ENCODE assay signal across 1 cellular context in the genomic region with DNA sequence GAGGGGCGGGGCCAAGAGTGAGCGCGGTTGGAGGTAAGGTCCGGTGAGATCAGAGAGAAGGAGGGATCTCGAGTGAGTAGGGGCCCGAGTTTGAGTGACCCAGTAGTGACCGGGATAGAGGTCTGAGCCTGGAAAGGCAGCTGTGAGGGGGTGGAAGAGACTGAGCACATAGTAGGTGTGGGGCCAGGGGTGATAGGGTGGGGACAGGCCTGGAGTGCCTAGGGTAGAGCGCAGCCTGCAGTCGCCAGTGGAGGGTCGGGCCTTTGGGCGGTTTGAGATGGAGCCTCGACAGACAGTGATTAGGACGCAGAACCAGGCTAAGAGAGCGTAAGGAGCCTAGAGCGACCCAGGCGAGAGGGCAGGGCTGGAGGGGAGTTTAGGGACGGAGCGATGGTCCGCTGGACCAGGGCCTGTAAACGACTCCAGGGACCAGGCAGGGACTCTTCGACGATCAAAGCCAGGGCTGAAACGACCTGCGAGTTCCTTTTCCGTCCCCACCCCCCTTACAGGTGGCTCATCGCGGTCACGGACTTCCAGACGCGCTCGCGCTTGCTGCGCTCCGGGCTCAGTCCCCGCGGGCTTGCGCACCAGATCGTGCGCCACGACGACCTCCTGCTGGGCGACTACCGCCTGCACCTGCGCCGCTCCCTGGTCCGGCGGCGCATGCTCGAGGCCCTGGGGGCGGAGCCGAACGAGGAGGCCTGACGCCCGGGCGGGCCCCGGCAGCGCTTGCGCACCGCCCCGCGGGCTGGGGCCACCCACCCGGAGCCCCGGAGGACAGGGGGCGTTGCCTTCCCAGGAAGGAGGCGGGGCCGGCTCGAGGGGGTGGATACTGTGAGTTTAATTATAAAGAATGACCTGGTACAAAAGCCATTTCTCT.
TF ChIP-seq lines count a peak whose summit lies in the region.

No MANE protein-coding gene starts in this region.

TF ChIP-seq in K562, 482 proteins besides CTCF, POLR2A, EP300 and RAD21 (continued from another document and continues in another):
- TF ChIP-seq, protein P1, sequence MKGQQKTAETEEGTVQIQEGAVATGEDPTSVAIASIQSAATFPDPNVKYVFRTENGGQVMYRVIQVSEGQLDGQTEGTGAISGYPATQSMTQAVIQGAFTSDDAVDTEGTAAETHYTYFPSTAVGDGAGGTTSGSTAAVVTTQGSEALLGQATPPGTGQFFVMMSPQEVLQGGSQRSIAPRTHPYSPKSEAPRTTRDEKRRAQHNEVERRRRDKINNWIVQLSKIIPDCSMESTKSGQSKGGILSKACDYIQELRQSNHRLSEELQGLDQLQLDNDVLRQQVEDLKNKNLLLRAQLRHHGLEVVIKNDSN (CRISPR knock-in tag; IDR thresholded peaks at IDR 0.05): peak; percentile 47; the same call in 1 of the 2 replicates
- TF ChIP-seq KDM4B (IDR thresholded peaks at IDR 0.05; ENCODE audit: borderline replicate concordance in 2 of 2, low read depth in 1 of 2): 0 out of 4 replicates have a peak, but pooled peaks of 1 of the 2 experiments have one; percentile 60
- TF ChIP-seq, protein P2, sequence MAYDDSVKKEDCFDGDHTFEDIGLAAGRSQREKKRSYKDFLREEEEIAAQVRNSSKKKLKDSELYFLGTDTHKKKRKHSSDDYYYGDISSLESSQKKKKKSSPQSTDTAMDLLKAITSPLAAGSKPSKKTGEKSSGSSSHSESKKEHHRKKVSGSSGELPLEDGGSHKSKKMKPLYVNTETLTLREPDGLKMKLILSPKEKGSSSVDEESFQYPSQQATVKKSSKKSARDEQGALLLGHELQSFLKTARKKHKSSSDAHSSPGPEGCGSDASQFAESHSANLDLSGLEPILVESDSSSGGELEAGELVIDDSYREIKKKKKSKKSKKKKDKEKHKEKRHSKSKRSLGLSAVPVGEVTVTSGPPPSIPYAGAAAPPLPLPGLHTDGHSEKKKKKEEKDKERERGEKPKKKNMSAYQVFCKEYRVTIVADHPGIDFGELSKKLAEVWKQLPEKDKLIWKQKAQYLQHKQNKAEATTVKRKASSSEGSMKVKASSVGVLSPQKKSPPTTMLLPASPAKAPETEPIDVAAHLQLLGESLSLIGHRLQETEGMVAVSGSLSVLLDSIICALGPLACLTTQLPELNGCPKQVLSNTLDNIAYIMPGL (CRISPR knock-in tag; IDR thresholded peaks at IDR 0.05): peak; percentile 36; the same call in 1 of the 2 replicates
- TF ChIP-seq HDAC6 (IDR thresholded peaks at IDR 0.05; ENCODE audit: low read depth, low read length): 0 out of 2 replicates have a peak, but pooled peaks have one; percentile 30
- no peak for TF ChIP-seq ZEB2 (IDR thresholded peaks at IDR 0.05)
- TF ChIP-seq, protein P3, sequence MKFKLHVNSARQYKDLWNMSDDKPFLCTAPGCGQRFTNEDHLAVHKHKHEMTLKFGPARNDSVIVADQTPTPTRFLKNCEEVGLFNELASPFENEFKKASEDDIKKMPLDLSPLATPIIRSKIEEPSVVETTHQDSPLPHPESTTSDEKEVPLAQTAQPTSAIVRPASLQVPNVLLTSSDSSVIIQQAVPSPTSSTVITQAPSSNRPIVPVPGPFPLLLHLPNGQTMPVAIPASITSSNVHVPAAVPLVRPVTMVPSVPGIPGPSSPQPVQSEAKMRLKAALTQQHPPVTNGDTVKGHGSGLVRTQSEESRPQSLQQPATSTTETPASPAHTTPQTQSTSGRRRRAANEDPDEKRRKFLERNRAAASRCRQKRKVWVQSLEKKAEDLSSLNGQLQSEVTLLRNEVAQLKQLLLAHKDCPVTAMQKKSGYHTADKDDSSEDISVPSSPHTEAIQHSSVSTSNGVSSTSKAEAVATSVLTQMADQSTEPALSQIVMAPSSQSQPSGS (CRISPR knock-in tag; IDR thresholded peaks at IDR 0.05): no peak
- TF ChIP-seq HMG20B (CRISPR knock-in tag; IDR thresholded peaks at IDR 0.05): peak; percentile 75; the same call in 1 of the 2 replicates
- peak; percentile 98 for TF ChIP-seq OTX1 (CRISPR knock-in tag; IDR thresholded peaks at IDR 0.05)
- TF ChIP-seq SP2 (IDR thresholded peaks at IDR 0.05; ENCODE audit: extremely low read depth, low read depth, low read length, poor library complexity, severe bottlenecking): peak; percentile 4
- TF ChIP-seq, protein P4, sequence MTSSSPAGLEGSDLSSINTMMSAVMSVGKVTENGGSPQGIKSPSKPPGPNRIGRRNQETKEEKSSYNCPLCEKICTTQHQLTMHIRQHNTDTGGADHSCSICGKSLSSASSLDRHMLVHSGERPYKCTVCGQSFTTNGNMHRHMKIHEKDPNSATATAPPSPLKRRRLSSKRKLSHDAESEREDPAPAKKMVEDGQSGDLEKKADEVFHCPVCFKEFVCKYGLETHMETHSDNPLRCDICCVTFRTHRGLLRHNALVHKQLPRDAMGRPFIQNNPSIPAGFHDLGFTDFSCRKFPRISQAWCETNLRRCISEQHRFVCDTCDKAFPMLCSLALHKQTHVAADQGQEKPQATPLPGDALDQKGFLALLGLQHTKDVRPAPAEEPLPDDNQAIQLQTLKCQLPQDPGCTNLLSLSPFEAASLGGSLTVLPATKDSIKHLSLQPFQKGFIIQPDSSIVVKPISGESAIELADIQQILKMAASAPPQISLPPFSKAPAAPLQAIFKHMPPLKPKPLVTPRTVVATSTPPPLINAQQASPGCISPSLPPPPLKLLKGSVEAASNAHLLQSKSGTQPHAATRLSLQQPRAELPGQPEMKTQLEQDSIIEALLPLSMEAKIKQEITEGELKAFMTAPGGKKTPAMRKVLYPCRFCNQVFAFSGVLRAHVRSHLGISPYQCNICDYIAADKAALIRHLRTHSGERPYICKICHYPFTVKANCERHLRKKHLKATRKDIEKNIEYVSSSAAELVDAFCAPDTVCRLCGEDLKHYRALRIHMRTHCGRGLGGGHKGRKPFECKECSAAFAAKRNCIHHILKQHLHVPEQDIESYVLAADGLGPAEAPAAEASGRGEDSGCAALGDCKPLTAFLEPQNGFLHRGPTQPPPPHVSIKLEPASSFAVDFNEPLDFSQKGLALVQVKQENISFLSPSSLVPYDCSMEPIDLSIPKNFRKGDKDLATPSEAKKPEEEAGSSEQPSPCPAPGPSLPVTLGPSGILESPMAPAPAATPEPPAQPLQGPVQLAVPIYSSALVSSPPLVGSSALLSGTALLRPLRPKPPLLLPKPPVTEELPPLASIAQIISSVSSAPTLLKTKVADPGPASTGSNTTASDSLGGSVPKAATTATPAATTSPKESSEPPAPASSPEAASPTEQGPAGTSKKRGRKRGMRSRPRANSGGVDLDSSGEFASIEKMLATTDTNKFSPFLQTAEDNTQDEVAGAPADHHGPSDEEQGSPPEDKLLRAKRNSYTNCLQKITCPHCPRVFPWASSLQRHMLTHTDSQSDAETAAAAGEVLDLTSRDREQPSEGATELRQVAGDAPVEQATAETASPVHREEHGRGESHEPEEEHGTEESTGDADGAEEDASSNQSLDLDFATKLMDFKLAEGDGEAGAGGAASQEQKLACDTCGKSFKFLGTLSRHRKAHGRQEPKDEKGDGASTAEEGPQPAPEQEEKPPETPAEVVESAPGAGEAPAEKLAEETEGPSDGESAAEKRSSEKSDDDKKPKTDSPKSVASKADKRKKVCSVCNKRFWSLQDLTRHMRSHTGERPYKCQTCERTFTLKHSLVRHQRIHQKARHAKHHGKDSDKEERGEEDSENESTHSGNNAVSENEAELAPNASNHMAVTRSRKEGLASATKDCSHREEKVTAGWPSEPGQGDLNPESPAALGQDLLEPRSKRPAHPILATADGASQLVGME (CRISPR knock-in tag; IDR thresholded peaks at IDR 0.05): no peak
- TF ChIP-seq, protein P5, sequence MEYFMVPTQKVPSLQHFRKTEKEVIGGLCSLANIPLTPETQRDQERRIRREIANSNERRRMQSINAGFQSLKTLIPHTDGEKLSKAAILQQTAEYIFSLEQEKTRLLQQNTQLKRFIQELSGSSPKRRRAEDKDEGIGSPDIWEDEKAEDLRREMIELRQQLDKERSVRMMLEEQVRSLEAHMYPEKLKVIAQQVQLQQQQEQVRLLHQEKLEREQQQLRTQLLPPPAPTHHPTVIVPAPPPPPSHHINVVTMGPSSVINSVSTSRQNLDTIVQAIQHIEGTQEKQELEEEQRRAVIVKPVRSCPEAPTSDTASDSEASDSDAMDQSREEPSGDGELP (CRISPR knock-in tag; IDR thresholded peaks at IDR 0.05; ENCODE audit: borderline replicate concordance): peak; percentile 74; the same call in 1 of the 2 replicates
- TF ChIP-seq ZNF324 (CRISPR knock-in tag; IDR thresholded peaks at IDR 0.05): 0 out of 2 replicates have a peak, but pooled peaks have one; percentile 23
- no peak; the same call in 1 of the 2 replicates for TF ChIP-seq ILF3 (IDR thresholded peaks at IDR 0.05; ENCODE audit: borderline replicate concordance)
- no peak; the same call in 1 of the 2 replicates for TF ChIP-seq ESRRA (IDR thresholded peaks at IDR 0.05; ENCODE audit: borderline replicate concordance, low read depth)
- TF ChIP-seq ARID1B (IDR thresholded peaks at IDR 0.05): peak; percentile 64
- TF ChIP-seq TFAM (CRISPR knock-in tag; conservative IDR thresholded peaks at IDR 0.05): no peak
- TF ChIP-seq TEAD4 (IDR thresholded peaks at IDR 0.05; ENCODE audit: low read length): 0 out of 2 replicates have a peak, but pooled peaks have one; percentile 29
- TF ChIP-seq TEAD4 (CRISPR knock-in tag; IDR thresholded peaks at IDR 0.05; ENCODE audit: borderline replicate concordance): no peak
- no peak for TF ChIP-seq GTF2A2 (tag; IDR thresholded peaks at IDR 0.05)
- TF ChIP-seq, protein P6, sequence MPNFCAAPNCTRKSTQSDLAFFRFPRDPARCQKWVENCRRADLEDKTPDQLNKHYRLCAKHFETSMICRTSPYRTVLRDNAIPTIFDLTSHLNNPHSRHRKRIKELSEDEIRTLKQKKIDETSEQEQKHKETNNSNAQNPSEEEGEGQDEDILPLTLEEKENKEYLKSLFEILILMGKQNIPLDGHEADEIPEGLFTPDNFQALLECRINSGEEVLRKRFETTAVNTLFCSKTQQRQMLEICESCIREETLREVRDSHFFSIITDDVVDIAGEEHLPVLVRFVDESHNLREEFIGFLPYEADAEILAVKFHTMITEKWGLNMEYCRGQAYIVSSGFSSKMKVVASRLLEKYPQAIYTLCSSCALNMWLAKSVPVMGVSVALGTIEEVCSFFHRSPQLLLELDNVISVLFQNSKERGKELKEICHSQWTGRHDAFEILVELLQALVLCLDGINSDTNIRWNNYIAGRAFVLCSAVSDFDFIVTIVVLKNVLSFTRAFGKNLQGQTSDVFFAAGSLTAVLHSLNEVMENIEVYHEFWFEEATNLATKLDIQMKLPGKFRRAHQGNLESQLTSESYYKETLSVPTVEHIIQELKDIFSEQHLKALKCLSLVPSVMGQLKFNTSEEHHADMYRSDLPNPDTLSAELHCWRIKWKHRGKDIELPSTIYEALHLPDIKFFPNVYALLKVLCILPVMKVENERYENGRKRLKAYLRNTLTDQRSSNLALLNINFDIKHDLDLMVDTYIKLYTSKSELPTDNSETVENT (CRISPR knock-in tag; IDR thresholded peaks at IDR 0.05): peak; percentile 88
- TF ChIP-seq NR3C1 (CRISPR knock-in tag; IDR thresholded peaks at IDR 0.05): no peak
- no peak for TF ChIP-seq DIDO1 (tag; IDR thresholded peaks at IDR 0.05; ENCODE audit: low read depth)
- 0 out of 2 replicates have a peak, but pooled peaks have one; percentile 17 for TF ChIP-seq MEF2D (tag; conservative IDR thresholded peaks at IDR 0.05; ENCODE audit: low read depth)
- TF ChIP-seq, protein P7, sequence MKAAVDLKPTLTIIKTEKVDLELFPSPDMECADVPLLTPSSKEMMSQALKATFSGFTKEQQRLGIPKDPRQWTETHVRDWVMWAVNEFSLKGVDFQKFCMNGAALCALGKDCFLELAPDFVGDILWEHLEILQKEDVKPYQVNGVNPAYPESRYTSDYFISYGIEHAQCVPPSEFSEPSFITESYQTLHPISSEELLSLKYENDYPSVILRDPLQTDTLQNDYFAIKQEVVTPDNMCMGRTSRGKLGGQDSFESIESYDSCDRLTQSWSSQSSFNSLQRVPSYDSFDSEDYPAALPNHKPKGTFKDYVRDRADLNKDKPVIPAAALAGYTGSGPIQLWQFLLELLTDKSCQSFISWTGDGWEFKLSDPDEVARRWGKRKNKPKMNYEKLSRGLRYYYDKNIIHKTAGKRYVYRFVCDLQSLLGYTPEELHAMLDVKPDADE (conservative IDR thresholded peaks at IDR 0.05; ENCODE audit: control insufficient read depth, low read depth, low read length): peak; percentile 69; the same call in 1 of the 2 replicates
- TF ChIP-seq CBX1 (IDR thresholded peaks at IDR 0.05; ENCODE audit: low read depth): peak; percentile 88; the same call in 1 of the 2 replicates
- no peak for TF ChIP-seq HEY1 (CRISPR knock-in tag; IDR thresholded peaks at IDR 0.05; ENCODE audit: borderline replicate concordance)
- TF ChIP-seq FOXJ2 (tag; IDR thresholded peaks at IDR 0.05): 0 out of 2 replicates have a peak, but pooled peaks have one; percentile 28
- TF ChIP-seq BRD9 (IDR thresholded peaks at IDR 0.05; ENCODE audit: low read depth, partially characterized antibody): peak; percentile 93
- no peak for TF ChIP-seq ZNF311 (CRISPR knock-in tag; IDR thresholded peaks at IDR 0.05)
- TF ChIP-seq ZNF77 (CRISPR knock-in tag; IDR thresholded peaks at IDR 0.05): peak; percentile 77; the same call in 1 of the 2 replicates
- TF ChIP-seq, protein P8, sequence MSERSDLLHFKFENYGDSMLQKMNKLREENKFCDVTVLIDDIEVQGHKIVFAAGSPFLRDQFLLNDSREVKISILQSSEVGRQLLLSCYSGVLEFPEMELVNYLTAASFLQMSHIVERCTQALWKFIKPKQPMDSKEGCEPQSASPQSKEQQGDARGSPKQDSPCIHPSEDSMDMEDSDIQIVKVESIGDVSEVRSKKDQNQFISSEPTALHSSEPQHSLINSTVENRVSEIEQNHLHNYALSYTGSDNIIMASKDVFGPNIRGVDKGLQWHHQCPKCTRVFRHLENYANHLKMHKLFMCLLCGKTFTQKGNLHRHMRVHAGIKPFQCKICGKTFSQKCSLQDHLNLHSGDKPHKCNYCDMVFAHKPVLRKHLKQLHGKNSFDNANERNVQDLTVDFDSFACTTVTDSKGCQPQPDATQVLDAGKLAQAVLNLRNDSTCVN (CRISPR knock-in tag; IDR thresholded peaks at IDR 0.05): peak; percentile 97
- peak; percentile 86; the same call in 1 of the 2 replicates for TF ChIP-seq SMARCA5 (IDR thresholded peaks at IDR 0.05)
- TF ChIP-seq, protein P9, sequence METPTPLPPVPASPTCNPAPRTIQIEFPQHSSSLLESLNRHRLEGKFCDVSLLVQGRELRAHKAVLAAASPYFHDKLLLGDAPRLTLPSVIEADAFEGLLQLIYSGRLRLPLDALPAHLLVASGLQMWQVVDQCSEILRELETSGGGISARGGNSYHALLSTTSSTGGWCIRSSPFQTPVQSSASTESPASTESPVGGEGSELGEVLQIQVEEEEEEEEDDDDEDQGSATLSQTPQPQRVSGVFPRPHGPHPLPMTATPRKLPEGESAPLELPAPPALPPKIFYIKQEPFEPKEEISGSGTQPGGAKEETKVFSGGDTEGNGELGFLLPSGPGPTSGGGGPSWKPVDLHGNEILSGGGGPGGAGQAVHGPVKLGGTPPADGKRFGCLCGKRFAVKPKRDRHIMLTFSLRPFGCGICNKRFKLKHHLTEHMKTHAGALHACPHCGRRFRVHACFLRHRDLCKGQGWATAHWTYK (CRISPR knock-in tag; IDR thresholded peaks at IDR 0.05): peak; percentile 86
- no peak for TF ChIP-seq E2F3 (CRISPR knock-in tag; IDR thresholded peaks at IDR 0.05)
- TF ChIP-seq HNRNPLL (IDR thresholded peaks at IDR 0.05; ENCODE audit: low read depth, low read length, poor library complexity, severe bottlenecking): peak; percentile 88
- peak; percentile 65 for TF ChIP-seq ZNF764 (CRISPR knock-in tag; IDR thresholded peaks at IDR 0.05; ENCODE audit: low read depth)
